ENCODE assay signal across 9 cellular contexts in the genomic region with DNA sequence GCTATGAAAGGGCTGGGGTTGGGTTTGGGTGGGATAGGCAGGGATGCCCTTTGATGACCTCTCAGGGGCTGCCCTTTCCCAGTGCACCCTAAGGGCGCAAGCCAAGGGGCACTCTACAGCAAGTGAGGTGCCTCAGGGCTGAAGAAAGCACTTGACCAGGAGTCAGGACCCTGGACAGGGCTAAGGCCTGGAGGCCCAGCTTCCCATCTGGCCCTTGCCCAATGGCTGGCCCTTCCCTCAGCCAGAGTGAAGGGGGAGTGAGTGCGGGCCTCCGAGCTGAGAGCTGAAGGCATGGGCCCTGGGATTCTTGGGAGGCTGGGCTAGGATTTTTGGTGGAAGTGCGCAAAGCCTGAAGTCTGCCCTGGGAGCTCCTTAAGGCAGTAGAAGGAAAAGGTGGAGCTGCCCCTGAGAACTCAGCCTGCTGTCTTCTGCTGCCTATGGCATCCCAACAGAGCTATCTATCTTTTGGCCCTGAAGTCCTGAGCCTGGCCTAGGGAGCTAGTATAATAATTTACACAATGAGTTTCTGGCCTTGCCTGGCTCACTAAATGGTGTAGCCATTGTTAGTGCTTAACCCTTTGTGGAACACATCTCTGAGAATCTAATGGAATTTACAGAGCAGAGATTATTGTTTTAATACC. TPM values are rescaled to one million over a fixed set of nuclear protein-coding genes. Genes with fewer than 3 reads are reported as not detected.
DNase-seq lines count a peak whose midpoint lies in the region; ATAC-seq and TF ChIP-seq lines count a peak whose summit lies in the region.
"Had no signal": no experiment of that assay in that cellular context is flagged by ENCODE, and none has a peak within 500 bp of the region (broad histone marks: within the 10 kb centered on the region; RNA-seq: fewer than 3 reads in every experiment).

No MANE protein-coding gene starts in this region.

- H3K4me1 ChIP-seq in OCI-LY7 (ENCODE audit: insufficient read depth, low read length, poor library complexity, severe bottlenecking), result peaks cover 75% of the 10 kb centered on the region

- peaks cover 57% of the 10 kb centered on the region for H3K36me3 ChIP-seq in OCI-LY7 (ENCODE audit: insufficient read depth, low read length)

- H3K4me3 Mint-ChIP-seq in activated CD4-positive, alpha-beta T cell treated with anti-CD3 and anti-CD28 coated beads, Interleukin-2, amount 10 ng/mL, durations not matched to agents 24 days and 14 days, result no peak overlapping the region

- H3K27ac ChIP-seq in OCI-LY7 (ENCODE audit: low read depth, low read length, poor library complexity, severe bottlenecking), result peak overlapping the region; percentile 61

- H3K27me3 Mint-ChIP-seq in activated CD4-positive, alpha-beta T cell treated with anti-CD3 and anti-CD28 coated beads, Interleukin-2, amount 10 ng/mL, durations not matched to agents 24 days and 14 days, result no peaks in the 10 kb centered on the region

- peaks cover 45% of the 10 kb centered on the region for H3K4me1 Mint-ChIP-seq in activated CD4-positive, alpha-beta T cell treated with anti-CD3 and anti-CD28 coated beads, Interleukin-2, amount 10 ng/mL, durations not matched to agents 24 days and 14 days

- no peak overlapping the region for H3K27ac Mint-ChIP-seq in activated CD4-positive, alpha-beta T cell treated with anti-CD3 and anti-CD28 coated beads, Interleukin-2, amount 10 ng/mL, durations not matched to agents 24 days and 14 days

- no peak overlapping the region for H2AFZ ChIP-seq in OCI-LY7 (ENCODE audit: low read length)

- H3K79me2 ChIP-seq in OCI-LY7 (ENCODE audit: insufficient read depth, low read depth, low read length), result peaks cover 15% of the 10 kb centered on the region; the same call in 1 of the 2 replicates

- CTCF ChIA-PET in OCI-LY7 (lab: Charles Lee; ENCODE audit: unreplicated experiment), result interaction anchor here (0.6 kb wide), 1 partner anchor 85 kb away, joined by 4 read pairs; no protein-coding TSS in a partner anchor

- no peaks in the 10 kb centered on the region for H4K20me1 ChIP-seq in OCI-LY7 (ENCODE audit: insufficient read depth, low read length)

- peak overlapping the region; percentile 54; the same call in 1 of the 2 replicates for H3K4me2 ChIP-seq in OCI-LY7 (ENCODE audit: low read length)

- peaks cover 54% of the 10 kb centered on the region for H3K36me3 Mint-ChIP-seq in activated CD4-positive, alpha-beta T cell treated with anti-CD3 and anti-CD28 coated beads, Interleukin-2, amount 10 ng/mL, durations not matched to agents 24 days and 14 days (ENCODE audit: low read depth)

- no peak for TF ChIP-seq CTCF in OCI-LY7 (conservative IDR thresholded peaks at IDR 0.05; ENCODE audit: low read length)

- no peaks in the 10 kb centered on the region for H3K9me2 ChIP-seq in OCI-LY7 (ENCODE audit: insufficient read depth, low read length)

- intact Hi-C loops in activated CD4-positive, alpha-beta T cell treated with anti-CD3 and anti-CD28 coated beads, Interleukin-2, amount 10 ng/mL, durations not matched to agents 24 days and 14 days (cut with micrococcal nuclease), result loop anchor here (2.0 to 5.0 kb wide), 2 partner anchors 15 to 170 kb away; a partner anchor contains a TSS
- intact Hi-C loops in OCI-LY7 (cut with micrococcal nuclease; ENCODE audit: unreplicated experiment), result loop anchor here (10.0 kb wide), 1 partner anchor 503 kb away; no protein-coding TSS in a partner anchor
- intact Hi-C loops in sciatic nerve (cut with DNase I), result no loop called here

- POLR2A ChIA-PET in OCI-LY7 (lab: Charles Lee), result interaction anchor here (0.7 to 1.3 kb wide), 3 partner anchors 11 to 511 kb away, joined by 3 to 5 read pairs (median 3); no protein-coding TSS in a partner anchor

- DNase-seq in activated CD4-positive, alpha-beta T cell treated with anti-CD3 and anti-CD28 coated beads, Interleukin-2, amount 10 ng/mL, durations not matched to agents 24 days and 14 days, result peak; percentile 65
- DNase-seq in activated CD4-positive, alpha-beta T cell treated with anti-CD3 and anti-CD28 coated beads for 4 hours, result no peak
- no peak for DNase-seq in OCI-LY7 (ENCODE audit: low spot score)
- peak; percentile 56 for DNase-seq in fibroblast of peridontal ligament (ENCODE audit: extremely low read depth)
- no peak for DNase-seq in sciatic nerve (ENCODE audit: low spot score)
- DNase-seq: Peyer's patch had no signal

- no TSS peak for BruUV-seq in OCI-LY7 (replicated peaks; lab: Mats Ljungman, UMichigan)

- no peak overlapping the region for H3K4me3 ChIP-seq in OCI-LY7 (ENCODE audit: low read depth, low read length, poor library complexity, severe bottlenecking)
- H3K4me3 ChIP-seq: Peyer's patch had no signal

- H3K9me3 Mint-ChIP-seq in activated CD4-positive, alpha-beta T cell treated with anti-CD3 and anti-CD28 coated beads, Interleukin-2, amount 10 ng/mL, durations not matched to agents 24 days and 14 days, result no peaks in the 10 kb centered on the region

- no peaks in the 10 kb centered on the region for H3K9me3 ChIP-seq in OCI-LY7 (ENCODE audit: low read length)
- H3K9me3 ChIP-seq: Peyer's patch had no signal

- ATAC-seq in sciatic nerve (peak; percentile 66), GM21367 (IDR thresholded peaks at IDR 0.05; ENCODE audit: unreplicated experiment) (no peak), GM18858 (IDR thresholded peaks at IDR 0.05; ENCODE audit: unreplicated experiment) (no peak), HG02852 (IDR thresholded peaks at IDR 0.05; ENCODE audit: unreplicated experiment) (no peak)

RNA-seq across cellular contexts. Expression of a gene that starts 16.4 kb away (rescaled TPM):
- 72.5 and 81.3 TPM in 2 replicates for total RNA-seq in activated CD4-positive, alpha-beta T cell treated with anti-CD3 and anti-CD28 coated beads, Interleukin-2, amount 10 ng/mL, durations not matched to agents 24 days and 14 days
- 32.3 and 37.6 TPM in 2 replicates for total RNA-seq in OCI-LY7 (2014; rRNA removed; shearing (Covaris generic))
- total RNA-seq in OCI-LY7 (2022), result 67.0 and 70.5 TPM in 2 replicates
- total RNA-seq in sciatic nerve, result 55.0 TPM

Comparison
In these comparisons a context has a peak if more than half of its experiments do, and no peak if none do; other contexts are left out.
1. DNase-seq: peak in activated CD4-positive, alpha-beta T cell treated with anti-CD3 and anti-CD28 coated beads, Interleukin-2, amount 10 ng/mL, durations not matched to agents 24 days and 14 days (single experiment) and fibroblast of peridontal ligament (single experiment); none in activated CD4-positive, alpha-beta T cell treated with anti-CD3 and anti-CD28 coated beads for 4 hours (0 of 2), OCI-LY7 (single experiment) and sciatic nerve (single experiment).